Comparison of ENCODE assay signal across 7 cellular contexts in genomic region chr19:50249636-50250035, GRCh38. TPM values are rescaled to one million over a fixed set of nuclear protein-coding genes. Genes with fewer than 3 reads are reported as not detected.
"Had no signal": no experiment of that assay in that cellular context is flagged by ENCODE, and none has a peak within 500 bp of the region (broad histone marks: within the 10 kb centered on the region; RNA-seq: fewer than 3 reads in every experiment).

No MANE protein-coding gene starts in this region.

- H3K9me3 ChIP-seq: HAP-1 had no signal

- H3K27ac ChIP-seq: GM23248 had no signal

- H3K36me3 ChIP-seq: HAP-1 had no signal

- H3K4me3 Mint-ChIP-seq: HFFc6, IgD-negative memory B cell had no signal

- H3K4me1 ChIP-seq: HAP-1 had no signal

- DNase-seq: GM23248, GOT3, H7, HFFc6 had no signal

- H2AFZ ChIP-seq: GM23248 had no signal

- H3K27ac Mint-ChIP-seq: HFFc6, IgD-negative memory B cell had no signal

- ATAC-seq: HCT116 had no signal

- H3K4me3 ChIP-seq: GM23248, HAP-1 had no signal

- H3K9ac ChIP-seq: GM23248 had no signal

RNA-seq across cellular contexts. Expression of gene MYH14, which starts 46.2 kb away (rescaled TPM):
- total RNA-seq: GM23248 had no signal
- polyA plus RNA-seq: GM23248, IgD-negative memory B cell had no signal
